In genomic region chr18:36284671-36285295, GRCh38 we compare ENCODE assay signal across 8 cellular contexts. TPM values are rescaled to one million over a fixed set of nuclear protein-coding genes. Genes with fewer than 3 reads are reported as not detected.
DNase-seq lines count a peak whose midpoint lies in the region; ATAC-seq and TF ChIP-seq lines count a peak whose summit lies in the region.

No MANE protein-coding gene starts in this region.

- POLR2A ChIA-PET in OCI-LY7 (lab: Charles Lee): no interaction called here

- no peaks in the 10 kb centered on the region for H3K27me3 ChIP-seq in ascending aorta
- no peaks in the 10 kb centered on the region for H3K27me3 ChIP-seq in hepatocyte
- H3K27me3 ChIP-seq in smooth muscle cell (ENCODE audit: low read depth): peaks cover 13% of the 10 kb centered on the region

- H3K4me2 ChIP-seq in OCI-LY7 (ENCODE audit: low read length) (no peak overlapping the region), hepatocyte (no peak overlapping the region), smooth muscle cell (no peak overlapping the region)

- H3K9me2 ChIP-seq in OCI-LY7 (ENCODE audit: insufficient read depth, low read length) (no peaks in the 10 kb centered on the region), hepatocyte (replicated peaks; ENCODE audit: insufficient read depth) (no peaks in the 10 kb centered on the region)

- no peak for ATAC-seq in GM19397 (IDR thresholded peaks at IDR 0.05; ENCODE audit: unreplicated experiment)

- TF ChIP-seq CTCF in OCI-LY7 (conservative IDR thresholded peaks at IDR 0.05; ENCODE audit: low read length) (peak; percentile 81), ascending aorta (IDR thresholded peaks at IDR 0.05) (peak; percentile 86 to 91 (median 89)), hepatocyte (IDR thresholded peaks at IDR 0.05; ENCODE audit: poor library complexity) (peak; percentile 94), smooth muscle cell (IDR thresholded peaks at IDR 0.05; ENCODE audit: borderline replicate concordance, insufficient read depth, poor library complexity, severe bottlenecking) (peak; percentile 90)

- no peaks in the 10 kb centered on the region for H3K79me2 ChIP-seq in OCI-LY7 (ENCODE audit: insufficient read depth, low read depth, low read length)
- H3K79me2 ChIP-seq in hepatocyte: no peaks in the 10 kb centered on the region
- H3K79me2 ChIP-seq in smooth muscle cell (ENCODE audit: low read depth): no peaks in the 10 kb centered on the region

- DNase-seq in NCI-H1436 (lab: John Stamatoyannopoulos, UW) (peak; percentile 62), NCI-H1436 treated with DMSO at 0.1 percent for 48 hours (lab: John Stamatoyannopoulos, UW) (no peak), KBM-7 (peak; percentile 73), OCI-LY7 (ENCODE audit: low spot score) (peak; percentile 52), ascending aorta (ENCODE audit: low spot score in 2 of 2) (peak in 1 of 2 donors; percentile 71), hepatocyte (ENCODE audit: low spot score) (peak; percentile 64), smooth muscle cell (lab: John Stamatoyannopoulos, UW; ENCODE audit: unreplicated experiment) (no peak)

- H3K9me3 ChIP-seq in OCI-LY7 (ENCODE audit: low read length) (no peaks in the 10 kb centered on the region), ascending aorta (no peaks in the 10 kb centered on the region), hepatocyte (ENCODE audit: low read depth) (no peaks in the 10 kb centered on the region), smooth muscle cell (replicated peaks; ENCODE audit: low read depth) (peaks cover 6% of the 10 kb centered on the region)

- H3K36me3 ChIP-seq in OCI-LY7 (ENCODE audit: insufficient read depth, low read length) (no peaks in the 10 kb centered on the region), ascending aorta (no peaks in the 10 kb centered on the region), hepatocyte (replicated peaks; ENCODE audit: insufficient read depth, low read depth) (no peaks in the 10 kb centered on the region), smooth muscle cell (ENCODE audit: low read depth) (no peaks in the 10 kb centered on the region)

- CTCF ChIA-PET in OCI-LY7 (lab: Charles Lee; ENCODE audit: unreplicated experiment): no interaction called here

- H3K9ac ChIP-seq in smooth muscle cell (ENCODE audit: low read depth): no peak overlapping the region

- H3K27ac ChIP-seq in OCI-LY7 (ENCODE audit: low read depth, low read length, poor library complexity, severe bottlenecking) (no peak overlapping the region), ascending aorta (no peak overlapping the region), hepatocyte (no peak overlapping the region), smooth muscle cell (ENCODE audit: low read depth) (no peak overlapping the region)

- no peak overlapping the region for H2AFZ ChIP-seq in OCI-LY7 (ENCODE audit: low read length)
- no peak overlapping the region for H2AFZ ChIP-seq in hepatocyte
- no peak overlapping the region for H2AFZ ChIP-seq in smooth muscle cell (ENCODE audit: low read depth)

- in situ Hi-C loops in KBM-7 (cut with MboI; ENCODE audit: low pct_unique_long_range_greater_than_20kb, low sequenced_read_pairs): loop anchor here (25.0 kb wide), 1 partner anchor 522 kb away; no protein-coding TSS in a partner anchor

- WGBS in hepatocyte (ENCODE audit: low lambda C conversion rate, missing lambda C conversion rate): 40% methylated on average over 6 of the region's 6 CpGs
- 36% methylated on average over 6 of the region's 6 CpGs for WGBS in smooth muscle cell (ENCODE audit: low lambda C conversion rate)

- H4K20me1 ChIP-seq in OCI-LY7 (ENCODE audit: insufficient read depth, low read length) (no peaks in the 10 kb centered on the region), hepatocyte (ENCODE audit: insufficient read depth, poor library complexity, severe bottlenecking) (no peaks in the 10 kb centered on the region), smooth muscle cell (ENCODE audit: low read depth) (no peaks in the 10 kb centered on the region)

- no peaks in the 10 kb centered on the region for H3F3A ChIP-seq in smooth muscle cell (ENCODE audit: low read depth)

- intact Hi-C loops in OCI-LY7 (cut with micrococcal nuclease; ENCODE audit: unreplicated experiment): loop anchor here (1.0 to 5.0 kb wide), 3 partner anchors 188 to 527 kb away; no protein-coding TSS in a partner anchor
- intact Hi-C loops in ascending aorta (cut with DNase I): loop anchor here (1.0 to 5.0 kb wide), 5 partner anchors 97 to 527 kb away; partner anchors contain the start of gene MOCOS

- H3K4me3 ChIP-seq in OCI-LY7 (ENCODE audit: low read depth, low read length, poor library complexity, severe bottlenecking) (no peak overlapping the region), ascending aorta (no peak overlapping the region), hepatocyte (no peak overlapping the region), smooth muscle cell (no peak overlapping the region)

- no peaks in the 10 kb centered on the region for H3K4me1 ChIP-seq in OCI-LY7 (ENCODE audit: insufficient read depth, low read length, poor library complexity, severe bottlenecking)
- H3K4me1 ChIP-seq in ascending aorta: no peaks in the 10 kb centered on the region
- H3K4me1 ChIP-seq in hepatocyte (ENCODE audit: insufficient read depth): no peaks in the 10 kb centered on the region
- H3K4me1 ChIP-seq in smooth muscle cell (ENCODE audit: low read depth): no peaks in the 10 kb centered on the region

- BruUV-seq in OCI-LY7 (replicated peaks; lab: Mats Ljungman, UMichigan): no TSS peak

RNA-seq across cellular contexts. Expression of gene FHOD3, which starts 12.7 kb away (rescaled TPM):
- 0.06 and 0.26 TPM in 2 replicates for total RNA-seq in OCI-LY7 (2014; rRNA removed; shearing (Covaris generic))
- total RNA-seq in OCI-LY7 (2022) (2.4 and 2.5 TPM in 2 replicates), ascending aorta (12.7 TPM), hepatocyte (2.6 and 2.7 TPM in 2 replicates), smooth muscle cell (19.4 and 21.8 TPM in 2 replicates)
- polyA plus RNA-seq in hepatocyte (1.4 and 1.7 TPM in 2 replicates), smooth muscle cell (6.3 and 8.6 TPM in 2 replicates)

Comparison
In these comparisons a context has a peak if more than half of its experiments do, and no peak if none do; other contexts are left out.
1. DNase-seq: peak in NCI-H1436 (single experiment), KBM-7 (single experiment), OCI-LY7 (single experiment) and hepatocyte (single experiment); none in NCI-H1436 treated with DMSO at 0.1 percent for 48 hours (single experiment) and smooth muscle cell (single experiment).
2. Peak in every context shown above with its lines, with median percentiles within 50 percentile points of each other: CTCF ChIP-seq.